ENCODE assay signal across 2 cellular contexts in the genomic region with DNA sequence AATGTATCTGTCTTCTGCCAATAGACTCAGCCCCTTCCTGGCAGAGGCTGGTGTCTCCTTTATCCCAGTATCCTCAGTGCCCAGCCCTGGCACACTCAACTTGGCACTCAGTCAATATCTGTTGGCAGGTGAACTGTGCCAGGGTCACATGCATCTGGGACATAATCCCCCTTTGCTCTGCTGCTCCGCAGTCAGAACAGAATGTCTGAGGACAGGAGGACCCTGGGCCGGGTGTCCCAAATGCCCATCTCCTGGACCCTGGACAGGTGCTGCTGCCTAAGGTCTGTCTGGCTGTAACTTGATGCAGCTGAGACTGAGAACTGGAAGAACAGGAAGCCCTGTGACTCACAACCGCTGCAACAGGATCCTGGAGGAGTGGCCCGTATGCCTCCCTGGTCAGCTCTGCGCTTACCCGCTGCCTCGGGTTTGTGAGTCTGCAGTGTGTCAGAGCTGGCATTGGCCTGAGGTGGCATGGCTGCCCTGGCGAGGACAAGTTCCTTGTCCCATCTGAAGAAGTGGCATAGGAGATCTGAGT.
TF ChIP-seq lines count a peak whose summit lies in the region.

No MANE protein-coding gene starts in this region.

TF ChIP-seq in A549, 52 proteins besides CTCF, POLR2A, EP300 and RAD21 (continued from another document):
- TF ChIP-seq MAX (IDR thresholded peaks at IDR 0.05) (0 out of 2 replicates have a peak, but pooled peaks have one; percentile 54), ZFP36 (IDR thresholded peaks at IDR 0.05; ENCODE audit: borderline replicate concordance, partially characterized antibody) (no peak), KDM1A (IDR thresholded peaks at IDR 0.05; ENCODE audit: low read depth) (no peak), FOSL2 (IDR thresholded peaks at IDR 0.05) (no peak), FOSL2 (CRISPR knock-in tag; IDR thresholded peaks at IDR 0.05) (peak; percentile 59; the same call in 1 of the 2 replicates), FOSB (CRISPR knock-in tag; IDR thresholded peaks at IDR 0.05) (no peak), NFE2L2 (conservative IDR thresholded peaks at IDR 0.05; ENCODE audit: low read length) (no peak), NR3C1 (IDR thresholded peaks at IDR 0.05) (no peak), HOXB13 (CRISPR knock-in tag; IDR thresholded peaks at IDR 0.05; ENCODE audit: low read depth) (no peak)
- TF ChIP-seq, protein P1, sequence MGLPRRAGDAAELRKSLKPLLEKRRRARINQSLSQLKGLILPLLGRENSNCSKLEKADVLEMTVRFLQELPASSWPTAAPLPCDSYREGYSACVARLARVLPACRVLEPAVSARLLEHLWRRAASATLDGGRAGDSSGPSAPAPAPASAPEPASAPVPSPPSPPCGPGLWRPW (IDR thresholded peaks at IDR 0.05), result no peak

TF ChIP-seq in HEK293, 187 proteins besides CTCF, POLR2A, EP300 and RAD21 (continued from another document):
- TF ChIP-seq, protein P2, sequence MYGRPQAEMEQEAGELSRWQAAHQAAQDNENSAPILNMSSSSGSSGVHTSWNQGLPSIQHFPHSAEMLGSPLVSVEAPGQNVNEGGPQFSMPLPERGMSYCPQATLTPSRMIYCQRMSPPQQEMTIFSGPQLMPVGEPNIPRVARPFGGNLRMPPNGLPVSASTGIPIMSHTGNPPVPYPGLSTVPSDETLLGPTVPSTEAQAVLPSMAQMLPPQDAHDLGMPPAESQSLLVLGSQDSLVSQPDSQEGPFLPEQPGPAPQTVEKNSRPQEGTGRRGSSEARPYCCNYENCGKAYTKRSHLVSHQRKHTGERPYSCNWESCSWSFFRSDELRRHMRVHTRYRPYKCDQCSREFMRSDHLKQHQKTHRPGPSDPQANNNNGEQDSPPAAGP (tag by site-specific recombination; IDR thresholded peaks at IDR 0.05), result no peak
- TF ChIP-seq ZNF645 (tag by site-specific recombination; IDR thresholded peaks at IDR 0.05) (no peak), ELK4 (IDR thresholded peaks at IDR 0.05; ENCODE audit: borderline replicate concordance, low read depth, low read length) (no peak), SP3 (tag by site-specific recombination; IDR thresholded peaks at IDR 0.05) (no peak), ZBTB17 (tag by site-specific recombination; IDR thresholded peaks at IDR 0.05) (0 out of 2 replicates have a peak, but pooled peaks have one; percentile 23), ZNF600 (tag by site-specific recombination; IDR thresholded peaks at IDR 0.05) (peak; percentile 37; the same call in 1 of the 2 replicates), ZNF146 (tag by site-specific recombination; IDR thresholded peaks at IDR 0.05) (no peak)
TF ChIP-seq in HEK293: peak in this region for 3.
